ENCODE assay signal across 1 cellular context in genomic region chr16:89921131-89921698, GRCh38.
A peak's percentile ranks its signal among the peaks of the same experiment; 100 is the strongest.
TF ChIP-seq lines count a peak whose summit lies in the region.

No MANE protein-coding gene starts in this region.

TF ChIP-seq in HepG2, 621 proteins besides CTCF, POLR2A, EP300 and RAD21 (continued from another document and continues in another):
- TF ChIP-seq LRRFIP1 (CRISPR knock-in tag; conservative IDR thresholded peaks at IDR 0.05): 0 out of 2 replicates have a peak, but pooled peaks have one; percentile 54
- TF ChIP-seq NFYC (CRISPR knock-in tag; IDR thresholded peaks at IDR 0.05): no peak
- no peak for TF ChIP-seq BCL6 (CRISPR knock-in tag; IDR thresholded peaks at IDR 0.05)
- no peak for TF ChIP-seq SIN3A (IDR thresholded peaks at IDR 0.05; ENCODE audit: borderline replicate concordance, low read depth, low read length)
- no peak for TF ChIP-seq ZNF543 (CRISPR knock-in tag; IDR thresholded peaks at IDR 0.05)
- TF ChIP-seq TP53 (CRISPR knock-in tag; conservative IDR thresholded peaks at IDR 0.05): 0 out of 2 replicates have a peak, but pooled peaks have one; percentile 40
- no peak for TF ChIP-seq NCOA2 (CRISPR knock-in tag; IDR thresholded peaks at IDR 0.05)
- no peak; the same call in 1 of the 2 replicates for TF ChIP-seq PITX1 (CRISPR knock-in tag; IDR thresholded peaks at IDR 0.05)
- no peak for TF ChIP-seq MED8 (CRISPR knock-in tag; IDR thresholded peaks at IDR 0.05; ENCODE audit: insufficient replicate concordance)
- TF ChIP-seq STAT6 (CRISPR knock-in tag; IDR thresholded peaks at IDR 0.05; ENCODE audit: borderline replicate concordance): no peak
- TF ChIP-seq USF2 (IDR thresholded peaks at IDR 0.05; ENCODE audit: low read depth, low read length): peak; percentile 44
- TF ChIP-seq USF2 (CRISPR knock-in tag; IDR thresholded peaks at IDR 0.05; ENCODE audit: borderline replicate concordance): no peak
- no peak for TF ChIP-seq ZNF253 (CRISPR knock-in tag; IDR thresholded peaks at IDR 0.05; ENCODE audit: borderline replicate concordance)
- TF ChIP-seq ZNF362 (CRISPR knock-in tag; IDR thresholded peaks at IDR 0.05; ENCODE audit: borderline replicate concordance): no peak
- no peak for TF ChIP-seq ZNF407 (CRISPR knock-in tag; IDR thresholded peaks at IDR 0.05; ENCODE audit: not compliant biosample characterization)
- no peak; the same call in 1 of the 2 replicates for TF ChIP-seq CAMTA2 (CRISPR knock-in tag; IDR thresholded peaks at IDR 0.05; ENCODE audit: borderline replicate concordance)
- TF ChIP-seq ZNF235 (CRISPR knock-in tag; IDR thresholded peaks at IDR 0.05; ENCODE audit: borderline replicate concordance): 0 out of 2 replicates have a peak, but pooled peaks have one; percentile 2
- TF ChIP-seq ZNF609 (CRISPR knock-in tag; IDR thresholded peaks at IDR 0.05; ENCODE audit: borderline replicate concordance): peak; percentile 18; the same call in 1 of the 2 replicates
- TF ChIP-seq ZNF142 (CRISPR knock-in tag; IDR thresholded peaks at IDR 0.05): no peak
